In the genomic region with DNA sequence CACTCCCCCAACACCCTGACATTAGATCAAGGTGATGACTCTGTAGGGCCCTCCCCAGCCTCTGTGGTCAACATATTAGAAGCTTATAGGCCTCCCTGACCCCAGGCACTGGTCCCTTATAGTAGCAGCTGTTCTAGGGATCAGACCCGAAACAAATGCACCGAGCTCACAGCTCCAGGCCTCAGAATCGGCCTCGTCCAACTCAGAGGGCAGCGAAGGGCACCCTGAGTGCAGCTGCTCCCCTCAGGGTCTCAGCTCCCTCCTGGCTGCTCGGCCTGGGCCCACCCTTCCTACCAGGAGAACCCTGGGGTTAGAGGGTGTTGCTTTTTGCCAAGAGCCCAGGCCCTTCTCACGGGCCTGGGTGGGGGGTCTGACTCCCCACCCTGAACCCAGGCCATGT, we compare ENCODE assay signal across 22 cellular contexts. TPM values are rescaled to one million over a fixed set of nuclear protein-coding genes. Genes with fewer than 3 reads are reported as not detected.
DNase-seq lines count a peak whose midpoint lies in the region; ATAC-seq, FAIRE-seq and TF ChIP-seq lines count a peak whose summit lies in the region.
"Had no signal": no experiment of that assay in that cellular context is flagged by ENCODE, and none has a peak within 500 bp of the region (broad histone marks: within the 10 kb centered on the region; RNA-seq: fewer than 3 reads in every experiment).

No MANE protein-coding gene starts in this region.

- no peak for FAIRE-seq in HepG2 (lab: Jason Lieb, UNC)
- FAIRE-seq: GM19239 had no signal

- H2AFZ ChIP-seq in HepG2 (ENCODE audit: low read length) (no peak overlapping the region), neuronal stem cell (ENCODE audit: low read length) (no peak overlapping the region)
- H2AFZ ChIP-seq: GM23248 had no signal

- H3K23ac ChIP-seq in neuronal stem cell (ENCODE audit: low read depth, low read length, poor library complexity), result no peak overlapping the region

- no peak for TF ChIP-seq RAD21 in HepG2 (CRISPR knock-in tag; IDR thresholded peaks at IDR 0.05)

- no peaks in the 10 kb centered on the region for H4K20me1 ChIP-seq in HepG2 (ENCODE audit: insufficient read depth, low read length)

- TF ChIP-seq EP300 in HepG2 (IDR thresholded peaks at IDR 0.05; ENCODE audit: low read depth in 2 of 2, low read length in 2 of 2) (no peak), HepG2 (CRISPR knock-in tag; IDR thresholded peaks at IDR 0.05; ENCODE audit: borderline replicate concordance) (no peak)

- H3K27me3 ChIP-seq in right cardiac atrium (ENCODE audit: control insufficient read depth, insufficient read depth), result no peaks in the 10 kb centered on the region
- H3K27me3 ChIP-seq in HepG2 (ENCODE audit: control insufficient read depth in 1 of 2, insufficient read depth in 2 of 2, low read length in 2 of 2), result no peaks in the 10 kb centered on the region
- H3K27me3 ChIP-seq in neuronal stem cell (ENCODE audit: control insufficient read depth in 3 of 3, insufficient read depth in 3 of 3, low read depth in 1 of 3, low read length in 3 of 3), result no peaks in the 10 kb centered on the region
- H3K27me3 ChIP-seq in tibial artery, result no peaks in the 10 kb centered on the region
- H3K27me3 ChIP-seq: BLaER1 had no signal

- H3K27ac Mint-ChIP-seq in stimulated activated naive B cell treated with anti-CD40 and anti-IgM and Interleukin-4, amounts not matched to agents 10 μg/mL and 1 μg/mL and 100 μg/mL, for 72 hours, result peak overlapping the region; percentile 32
- no peak overlapping the region for H3K27ac Mint-ChIP-seq in effector memory CD8-positive, alpha-beta T cell
- H3K27ac Mint-ChIP-seq: CD8-positive, alpha-beta T cell had no signal

- peaks cover 5% of the 10 kb centered on the region for H3K79me2 ChIP-seq in HepG2 (ENCODE audit: insufficient read depth, low read length)

- CTCF ChIA-PET in HepG2 (lab: Yijun Ruan, JAX; ENCODE audit: low intra/inter-chr PET ratio, low total read pairs), result no interaction called here

- in situ Hi-C loops in HepG2 (cut with HindIII; ENCODE audit: extremely low pct_ligation_motif_present, low pct_unique_long_range_greater_than_20kb), result no loop called here

- no peak overlapping the region for H4K8ac ChIP-seq in neuronal stem cell (ENCODE audit: low read depth, low read length)

- no peak overlapping the region for H2BK12ac ChIP-seq in neuronal stem cell (ENCODE audit: low read length)

- 90% methylated on average over 7 of the region's 7 CpGs for WGBS in right cardiac atrium
- WGBS in HepG2 (ENCODE audit: low lambda C conversion rate), result 98% methylated on average over 6 of the region's 7 CpGs
- no CpG with 5 or more reads among the region's 7 CpGs for WGBS in neuronal stem cell (ENCODE audit: extremely low coverage in 2 of 2, insufficient read length in 2 of 2, insufficient replicate concordance in 1 of 2), 2 donors

- H2BK15ac ChIP-seq in neuronal stem cell (ENCODE audit: low read length), result no peak overlapping the region

- H3K9ac ChIP-seq in HepG2 (ENCODE audit: insufficient read depth, low read depth, low read length) (no peak overlapping the region), neuronal stem cell (ENCODE audit: low read depth, low read length, poor library complexity) (peak overlapping the region; percentile 60)
- H3K9ac ChIP-seq: BLaER1, GM23248 had no signal

- no TSS peak for BruUV-seq in HepG2 (replicated peaks; lab: Mats Ljungman, UMichigan)

- no peaks in the 10 kb centered on the region for H3K27me3 Mint-ChIP-seq in stimulated activated naive B cell treated with anti-CD40 and anti-IgM and Interleukin-4, amounts not matched to agents 10 μg/mL and 1 μg/mL and 100 μg/mL, for 72 hours
- H3K27me3 Mint-ChIP-seq in effector memory CD8-positive, alpha-beta T cell, result no peaks in the 10 kb centered on the region

- peaks cover 9 to 21% of the 10 kb centered on the region in 2 donors for H3K4me1 Mint-ChIP-seq in stimulated activated naive B cell treated with anti-CD40 and anti-IgM and Interleukin-4, amounts not matched to agents 10 μg/mL and 1 μg/mL and 100 μg/mL, for 72 hours
- peaks cover 0 to 6% of the 10 kb centered on the region in 2 donors for H3K4me1 Mint-ChIP-seq in effector memory CD8-positive, alpha-beta T cell (ENCODE audit: low read depth in 2 of 2)

- H3K18ac ChIP-seq in neuronal stem cell (ENCODE audit: low read length), result no peak overlapping the region

- no peaks in the 10 kb centered on the region for H3K9me3 Mint-ChIP-seq in stimulated activated naive B cell treated with anti-CD40 and anti-IgM and Interleukin-4, amounts not matched to agents 10 μg/mL and 1 μg/mL and 100 μg/mL, for 72 hours
- H3K9me3 Mint-ChIP-seq in effector memory CD8-positive, alpha-beta T cell, result no peaks in the 10 kb centered on the region
- H3K9me3 Mint-ChIP-seq: CD8-positive, alpha-beta T cell had no signal

- H3K36me3 ChIP-seq in HepG2 (replicated peaks in 1 of 2; ENCODE audit: control insufficient read depth in 1 of 2, insufficient read depth in 2 of 2, low read length in 2 of 2) (peaks cover 37 to 62% of the 10 kb centered on the region in 2 experiments), neuronal stem cell (replicated peaks in 1 of 2; ENCODE audit: control insufficient read depth in 2 of 2, insufficient read depth in 2 of 2, low read length in 2 of 2) (peaks cover 52 to 76% of the 10 kb centered on the region in 2 donors), tibial artery (peaks cover 48 to 82% (median 65%) of the 10 kb centered on the region in 3 donors)

- H3K4me2 ChIP-seq in HepG2 (ENCODE audit: low read depth, low read length) (no peak overlapping the region), neuronal stem cell (ENCODE audit: insufficient read depth, low read length, poor library complexity, severe bottlenecking) (no peak overlapping the region)
- H3K4me2 ChIP-seq: BLaER1 had no signal

- H2AK5ac ChIP-seq in neuronal stem cell (ENCODE audit: low read depth, low read length), result no peak overlapping the region

- H3K27ac ChIP-seq in right cardiac atrium (ENCODE audit: low read length), result no peak overlapping the region
- no peak overlapping the region for H3K27ac ChIP-seq in HepG2 (ENCODE audit: extremely low read length, insufficient read depth, low read length)
- H3K27ac ChIP-seq in neuronal stem cell (replicated peaks; ENCODE audit: low read length), result no peak overlapping the region
- H3K27ac ChIP-seq in tibial artery, result no peak overlapping the region
- H3K27ac ChIP-seq: BLaER1, GM23248 had no signal

- no peak overlapping the region for H3K4me3 Mint-ChIP-seq in stimulated activated naive B cell treated with anti-CD40 and anti-IgM and Interleukin-4, amounts not matched to agents 10 μg/mL and 1 μg/mL and 100 μg/mL, for 72 hours
- no peak overlapping the region for H3K4me3 Mint-ChIP-seq in effector memory CD8-positive, alpha-beta T cell
- H3K4me3 Mint-ChIP-seq: CD8-positive, alpha-beta T cell had no signal

- TF ChIP-seq CTCF in HepG2 (CRISPR knock-in tag; IDR thresholded peaks at IDR 0.05) (no peak), tibial artery (IDR thresholded peaks at IDR 0.05) (no peak)

- intact Hi-C loops in right cardiac atrium (cut with DNase I), result no loop called here
- intact Hi-C loops in Right ventricle myocardium inferior (cut with DNase I), result no loop called here
- intact Hi-C loops in HepG2 (cut with micrococcal nuclease; ENCODE audit: unreplicated experiment), result no loop called here
- intact Hi-C loops in tibial artery (cut with DNase I; ENCODE audit: low total_unique reads), result no loop called here

- peaks cover 34 to 36% of the 10 kb centered on the region in 2 donors for H3K36me3 Mint-ChIP-seq in stimulated activated naive B cell treated with anti-CD40 and anti-IgM and Interleukin-4, amounts not matched to agents 10 μg/mL and 1 μg/mL and 100 μg/mL, for 72 hours
- peaks cover 21% of the 10 kb centered on the region for H3K36me3 Mint-ChIP-seq in effector memory CD8-positive, alpha-beta T cell (ENCODE audit: insufficient read depth)

- H3K14ac ChIP-seq in neuronal stem cell (ENCODE audit: low read length), result peak overlapping the region; percentile 63

- DNase-seq in right cardiac atrium (peak in 2 of 3 donors; percentile 31 to 33), Right ventricle myocardium inferior (ENCODE audit: missing footprints) (no peak), HepG2 (ENCODE audit: low spot score) (no peak), neuronal stem cell (ENCODE audit: low spot score) (no peak), tibial artery (no peak)
- DNase-seq in stimulated activated naive B cell treated with anti-CD40 and anti-IgM and Interleukin-4, amounts not matched to agents 10 μg/mL and 1 μg/mL and 100 μg/mL, for 72 hours, result no peak
- DNase-seq in effector memory CD8-positive, alpha-beta T cell, result no peak
- DNase-seq: 8988T; Calu3; CD8-positive, alpha-beta T cell; DMS79 treated with DMSO at 0.1 percent for 48 hours; GF-D8; GM23248; IMR-90 had no signal

- H3K9me3 ChIP-seq in right cardiac atrium (ENCODE audit: control insufficient read depth, low read length), result no peaks in the 10 kb centered on the region
- H3K9me3 ChIP-seq in HepG2 (ENCODE audit: low read length), result no peaks in the 10 kb centered on the region
- H3K9me3 ChIP-seq in neuronal stem cell (replicated peaks in 1 of 2; ENCODE audit: control insufficient read depth in 2 of 2, insufficient read depth in 1 of 2, low read depth in 1 of 2, low read length in 2 of 2), result peaks cover 0 to 4% of the 10 kb centered on the region in 2 donors
- H3K9me3 ChIP-seq in tibial artery, result no peaks in the 10 kb centered on the region
- H3K9me3 ChIP-seq: BLaER1, HAP-1 had no signal

- peak overlapping the region; percentile 19 for H2BK5ac ChIP-seq in neuronal stem cell (ENCODE audit: low read length)

- H3K4me3 ChIP-seq in right cardiac atrium (ENCODE audit: low read length) (no peak overlapping the region), HepG2 (replicated peaks in 1 of 3; ENCODE audit: insufficient read depth in 1 of 3, low read depth in 2 of 3, low read length in 3 of 3) (no peak overlapping the region), neuronal stem cell (ENCODE audit: low read length in 2 of 2) (no peak overlapping the region), tibial artery (no peak overlapping the region)
- H3K4me3 ChIP-seq: BLaER1, GM23248, HAP-1 had no signal

- no peak for TF ChIP-seq POLR2A in HepG2 (IDR thresholded peaks at IDR 0.05; ENCODE audit: insufficient read depth in 1 of 2, low read depth in 2 of 2, low read length in 2 of 2)

- no peaks in the 10 kb centered on the region for H3K4me1 ChIP-seq in right cardiac atrium (ENCODE audit: control insufficient read depth, insufficient read depth, low read length)
- H3K4me1 ChIP-seq in HepG2 (ENCODE audit: insufficient read depth, low read length), result peaks cover 12% of the 10 kb centered on the region
- H3K4me1 ChIP-seq in neuronal stem cell (ENCODE audit: control insufficient read depth in 2 of 2, insufficient read depth in 1 of 2, low read depth in 1 of 2, low read length in 2 of 2), result no peaks in the 10 kb centered on the region
- H3K4me1 ChIP-seq in tibial artery, result peaks cover 0 to 12% (median 9%) of the 10 kb centered on the region in 4 donors
- H3K4me1 ChIP-seq: HAP-1 had no signal

- no peak overlapping the region for H4K91ac ChIP-seq in neuronal stem cell (ENCODE audit: low read depth, low read length, poor library complexity)

- POLR2A ChIA-PET in HepG2 (lab: Yijun Ruan, JAX), result interaction anchor here (1.4 to 2.8 kb wide), 2 partner anchors 10 kb away, joined by 4 to 12 read pairs; partner anchors contain the start of gene FUOM

- no peak overlapping the region for H2BK120ac ChIP-seq in neuronal stem cell (ENCODE audit: low read depth, low read length)

- no peak overlapping the region for H3K4ac ChIP-seq in neuronal stem cell (ENCODE audit: low read length)

- ATAC-seq in right cardiac atrium (no peak), Right ventricle myocardium inferior (no peak), HepG2 (no peak), HG03039 (IDR thresholded peaks at IDR 0.05; ENCODE audit: unreplicated experiment) (no peak)
- no peak for ATAC-seq in stimulated activated naive B cell treated with anti-CD40 and anti-IgM and Interleukin-4, amounts not matched to agents 10 μg/mL and 1 μg/mL and 100 μg/mL, for 72 hours (replicated peaks)
- ATAC-seq in effector memory CD8-positive, alpha-beta T cell (replicated peaks), result no peak
- ATAC-seq: CD8-positive, alpha-beta T cell had no signal

- peaks cover 4% of the 10 kb centered on the region for H3K79me1 ChIP-seq in neuronal stem cell (ENCODE audit: low read depth, low read length)

RNA-seq across cellular contexts. Expression of gene ECHS1, which starts 5.0 kb away (rescaled TPM):
- total RNA-seq in right cardiac atrium, result 100 to 1,000 TPM in 2 of 4 donors, 10 to 100 TPM in 2; 91.0 to 124 (median 107) TPM
- polyA plus RNA-seq in right cardiac atrium, result 177 TPM
- total RNA-seq in Right ventricle myocardium inferior, result 224 TPM
- total RNA-seq in HepG2 (2016; rRNA removed; fragmentation: Illumina TruSeq; extraction: Trizol), result 195 and 233 TPM in 2 replicates
- total RNA-seq in HepG2 (2016; cell fraction: cytosol; rRNA removed; fragmentation: Illumina TruSeq; extraction: Trizol; ENCODE audit: low read depth), result 58.3 and 60.5 TPM in 2 replicates
- 200 and 225 TPM in 2 replicates for total RNA-seq in HepG2 (2016; cell fraction: insoluble cytoplasmic fraction; rRNA removed; fragmentation: Illumina TruSeq; extraction: Trizol)
- 81.4 and 88.8 TPM in 2 replicates for total RNA-seq in HepG2 (2016; cell fraction: membrane; rRNA removed; fragmentation: Illumina TruSeq; extraction: Trizol)
- 65.2 and 65.6 TPM in 2 replicates for total RNA-seq in HepG2 (2016; cell fraction: nucleus; rRNA removed; fragmentation: Illumina TruSeq; extraction: Trizol)
- polyA plus RNA-seq in HepG2 (2011; rRNA removed), result 26.4 and 32.7 TPM in 2 replicates
- polyA plus RNA-seq in HepG2 (2011; cell fraction: cytosol; rRNA removed), result 39.1 and 41.3 TPM in 2 replicates
- polyA plus RNA-seq in HepG2 (2011; cell fraction: nucleus; rRNA removed), result 37.3 and 39.0 TPM in 2 replicates
- 79.9 and 84.4 TPM in 2 replicates for polyA plus RNA-seq in HepG2 (2012)
- 60.4 and 63.0 TPM in 2 replicates for polyA plus RNA-seq in HepG2 (2016; cell fraction: cytosol; fragmentation: Illumina TruSeq; extraction: Trizol; ENCODE audit: low read depth)
- 218 and 228 TPM in 2 replicates for polyA plus RNA-seq in HepG2 (2016; cell fraction: insoluble cytoplasmic fraction; fragmentation: Illumina TruSeq; extraction: Trizol; ENCODE audit: low read depth)
- polyA plus RNA-seq in HepG2 (2016; cell fraction: membrane; fragmentation: Illumina TruSeq; extraction: Trizol; ENCODE audit: low read depth), result 63.2 and 68.6 TPM in 2 replicates
- 101 and 107 TPM in 2 replicates for polyA plus RNA-seq in HepG2 (2016; cell fraction: nucleus; fragmentation: Illumina TruSeq; extraction: Trizol; ENCODE audit: insufficient read depth, low read depth)
- 32.0 and 52.6 TPM in 2 replicates for polyA minus RNA-seq in HepG2 (2011; rRNA and poly(A)+ RNA removed; ENCODE audit: low replicate concordance)
- 27.8 and 30.0 TPM in 2 replicates for polyA minus RNA-seq in HepG2 (2011; cell fraction: cytosol; rRNA and poly(A)+ RNA removed)
- polyA minus RNA-seq in HepG2 (2011; cell fraction: nucleus; rRNA and poly(A)+ RNA removed), result 8.9 and 9.3 TPM in 2 replicates
- 61.5 TPM for polyA plus RNA-seq in neuronal stem cell (2013, experiment 1 of 2)
- 63.2 TPM for polyA plus RNA-seq in neuronal stem cell (2013, experiment 2 of 2)

RNA-seq across cellular contexts. Expression of gene FUOM, which starts 10.3 kb away (rescaled TPM):
- total RNA-seq in right cardiac atrium (10 to 100 TPM; 19.7 to 25.0 (median 21.8) TPM), Right ventricle myocardium inferior (7.9 TPM), HepG2 (2016; rRNA removed; fragmentation: Illumina TruSeq; extraction: Trizol) (60.4 and 64.2 TPM in 2 replicates)
- polyA plus RNA-seq in right cardiac atrium (26.9 TPM), HepG2 (2011; rRNA removed) (27.5 and 29.3 TPM in 2 replicates)
- total RNA-seq in HepG2 (2016; cell fraction: cytosol; rRNA removed; fragmentation: Illumina TruSeq; extraction: Trizol; ENCODE audit: low read depth), result 57.8 and 71.7 TPM in 2 replicates
- 67.9 and 76.3 TPM in 2 replicates for total RNA-seq in HepG2 (2016; cell fraction: insoluble cytoplasmic fraction; rRNA removed; fragmentation: Illumina TruSeq; extraction: Trizol)
- total RNA-seq in HepG2 (2016; cell fraction: membrane; rRNA removed; fragmentation: Illumina TruSeq; extraction: Trizol), result 58.7 and 70.4 TPM in 2 replicates
- 36.8 and 40.4 TPM in 2 replicates for total RNA-seq in HepG2 (2016; cell fraction: nucleus; rRNA removed; fragmentation: Illumina TruSeq; extraction: Trizol)
- 32.4 and 52.6 TPM in 2 replicates for polyA plus RNA-seq in HepG2 (2011; cell fraction: cytosol; rRNA removed)
- polyA plus RNA-seq in HepG2 (2011; cell fraction: nucleus; rRNA removed), result 38.8 and 43.2 TPM in 2 replicates
- 14.1 and 20.9 TPM in 2 replicates for polyA plus RNA-seq in HepG2 (2012)
- polyA plus RNA-seq in HepG2 (2016; cell fraction: cytosol; fragmentation: Illumina TruSeq; extraction: Trizol; ENCODE audit: low read depth), result 45.1 and 62.7 TPM in 2 replicates
- 61.9 and 62.9 TPM in 2 replicates for polyA plus RNA-seq in HepG2 (2016; cell fraction: insoluble cytoplasmic fraction; fragmentation: Illumina TruSeq; extraction: Trizol; ENCODE audit: low read depth)
- 48.7 and 50.0 TPM in 2 replicates for polyA plus RNA-seq in HepG2 (2016; cell fraction: membrane; fragmentation: Illumina TruSeq; extraction: Trizol; ENCODE audit: low read depth)
- polyA plus RNA-seq in HepG2 (2016; cell fraction: nucleus; fragmentation: Illumina TruSeq; extraction: Trizol; ENCODE audit: insufficient read depth, low read depth), result 39.1 and 50.6 TPM in 2 replicates
- polyA minus RNA-seq in HepG2 (2011; rRNA and poly(A)+ RNA removed; ENCODE audit: low replicate concordance), result 5.1 and 15.7 TPM in 2 replicates
- 4.8 and 6.5 TPM in 2 replicates for polyA minus RNA-seq in HepG2 (2011; cell fraction: cytosol; rRNA and poly(A)+ RNA removed)
- polyA minus RNA-seq in HepG2 (2011; cell fraction: nucleus; rRNA and poly(A)+ RNA removed), result 34.6 and 37.3 TPM in 2 replicates
- 16.2 TPM for polyA plus RNA-seq in neuronal stem cell (2013, experiment 1 of 2)
- polyA plus RNA-seq in neuronal stem cell (2013, experiment 2 of 2), result 16.5 TPM

RNA-seq across cellular contexts. Expression of gene PAOX, which starts 10.9 kb away (rescaled TPM):
- 1 to 10 TPM; 2.9 to 3.4 (median 3.2) TPM for total RNA-seq in right cardiac atrium
- 2.7 TPM for polyA plus RNA-seq in right cardiac atrium
- 3.5 TPM for total RNA-seq in Right ventricle myocardium inferior
- 0.49 and 0.52 TPM in 2 replicates for total RNA-seq in HepG2 (2016; rRNA removed; fragmentation: Illumina TruSeq; extraction: Trizol)
- total RNA-seq in HepG2 (2016; cell fraction: cytosol; rRNA removed; fragmentation: Illumina TruSeq; extraction: Trizol; ENCODE audit: low read depth), result not detected in 2 replicates
- 0.49 and 0.54 TPM in 2 replicates for total RNA-seq in HepG2 (2016; cell fraction: insoluble cytoplasmic fraction; rRNA removed; fragmentation: Illumina TruSeq; extraction: Trizol)
- 0.12 TPM in 1 of 2 replicates, not detected in the other for total RNA-seq in HepG2 (2016; cell fraction: membrane; rRNA removed; fragmentation: Illumina TruSeq; extraction: Trizol)
- total RNA-seq in HepG2 (2016; cell fraction: nucleus; rRNA removed; fragmentation: Illumina TruSeq; extraction: Trizol), result 0.41 and 0.78 TPM in 2 replicates
- polyA plus RNA-seq in HepG2 (2011; rRNA removed), result 0.77 and 1.1 TPM in 2 replicates
- 0.56 and 0.72 TPM in 2 replicates for polyA plus RNA-seq in HepG2 (2011; cell fraction: cytosol; rRNA removed)
- 3.9 and 4.7 TPM in 2 replicates for polyA plus RNA-seq in HepG2 (2011; cell fraction: nucleus; rRNA removed)
- 1.2 and 1.4 TPM in 2 replicates for polyA plus RNA-seq in HepG2 (2012)
- 0.16 TPM in 2 replicates for polyA plus RNA-seq in HepG2 (2016; cell fraction: cytosol; fragmentation: Illumina TruSeq; extraction: Trizol; ENCODE audit: low read depth)
- polyA plus RNA-seq in HepG2 (2016; cell fraction: insoluble cytoplasmic fraction; fragmentation: Illumina TruSeq; extraction: Trizol; ENCODE audit: low read depth), result 0.50 and 0.56 TPM in 2 replicates
- polyA plus RNA-seq in HepG2 (2016; cell fraction: membrane; fragmentation: Illumina TruSeq; extraction: Trizol; ENCODE audit: low read depth), result 0.11 TPM in 1 of 2 replicates, not detected in the other
- 2.0 and 2.2 TPM in 2 replicates for polyA plus RNA-seq in HepG2 (2016; cell fraction: nucleus; fragmentation: Illumina TruSeq; extraction: Trizol; ENCODE audit: insufficient read depth, low read depth)
- polyA minus RNA-seq in HepG2 (2011; rRNA and poly(A)+ RNA removed; ENCODE audit: low replicate concordance), result 1.7 TPM in 1 of 2 replicates, not detected in the other
- polyA minus RNA-seq in HepG2 (2011; cell fraction: cytosol; rRNA and poly(A)+ RNA removed), result not detected in 2 replicates
- 0.99 and 1.2 TPM in 2 replicates for polyA minus RNA-seq in HepG2 (2011; cell fraction: nucleus; rRNA and poly(A)+ RNA removed)
- 6.1 TPM for polyA plus RNA-seq in neuronal stem cell (2013, experiment 1 of 2)
- polyA plus RNA-seq in neuronal stem cell (2013, experiment 2 of 2), result 5.9 TPM
- total RNA-seq: H4 had no signal

RNA-seq across cellular contexts. Expression of gene PRAP1, which starts 21.0 kb away (rescaled TPM):
- total RNA-seq in right cardiac atrium (not detected), Right ventricle myocardium inferior (not detected), HepG2 (2016; rRNA removed; fragmentation: Illumina TruSeq; extraction: Trizol) (22.4 and 48.2 TPM in 2 replicates)
- polyA plus RNA-seq in right cardiac atrium (not detected), HepG2 (2011; rRNA removed) (20.8 and 26.7 TPM in 2 replicates)
- total RNA-seq in HepG2 (2016; cell fraction: cytosol; rRNA removed; fragmentation: Illumina TruSeq; extraction: Trizol; ENCODE audit: low read depth), result 14.5 and 19.5 TPM in 2 replicates
- 19.1 and 44.0 TPM in 2 replicates for total RNA-seq in HepG2 (2016; cell fraction: insoluble cytoplasmic fraction; rRNA removed; fragmentation: Illumina TruSeq; extraction: Trizol)
- total RNA-seq in HepG2 (2016; cell fraction: membrane; rRNA removed; fragmentation: Illumina TruSeq; extraction: Trizol), result 12.8 and 15.9 TPM in 2 replicates
- 39.5 and 48.3 TPM in 2 replicates for total RNA-seq in HepG2 (2016; cell fraction: nucleus; rRNA removed; fragmentation: Illumina TruSeq; extraction: Trizol)
- 32.8 and 46.2 TPM in 2 replicates for polyA plus RNA-seq in HepG2 (2011; cell fraction: cytosol; rRNA removed)
- polyA plus RNA-seq in HepG2 (2011; cell fraction: nucleus; rRNA removed), result 13.6 and 16.7 TPM in 2 replicates
- polyA plus RNA-seq in HepG2 (2012), result 18.3 and 22.2 TPM in 2 replicates
- polyA plus RNA-seq in HepG2 (2016; cell fraction: cytosol; fragmentation: Illumina TruSeq; extraction: Trizol; ENCODE audit: low read depth), result 25.2 and 25.3 TPM in 2 replicates
- polyA plus RNA-seq in HepG2 (2016; cell fraction: insoluble cytoplasmic fraction; fragmentation: Illumina TruSeq; extraction: Trizol; ENCODE audit: low read depth), result 31.2 and 35.2 TPM in 2 replicates
- polyA plus RNA-seq in HepG2 (2016; cell fraction: membrane; fragmentation: Illumina TruSeq; extraction: Trizol; ENCODE audit: low read depth), result 21.3 and 23.0 TPM in 2 replicates
- polyA plus RNA-seq in HepG2 (2016; cell fraction: nucleus; fragmentation: Illumina TruSeq; extraction: Trizol; ENCODE audit: insufficient read depth, low read depth), result 99.8 and 108 TPM in 2 replicates
- 11.2 TPM in 1 of 2 replicates, not detected in the other for polyA minus RNA-seq in HepG2 (2011; rRNA and poly(A)+ RNA removed; ENCODE audit: low replicate concordance)
- 7.7 and 10.1 TPM in 2 replicates for polyA minus RNA-seq in HepG2 (2011; cell fraction: cytosol; rRNA and poly(A)+ RNA removed)
- polyA minus RNA-seq in HepG2 (2011; cell fraction: nucleus; rRNA and poly(A)+ RNA removed), result 2.6 and 4.7 TPM in 2 replicates
- polyA plus RNA-seq in neuronal stem cell (2013, experiment 1 of 2), result 0.52 TPM
- polyA plus RNA-seq in neuronal stem cell (2013, experiment 2 of 2), result 0.43 TPM
- total RNA-seq: A673; Calu3; CD8-positive, alpha-beta T cell; GM23248; H4; HT1080; IMR-90 had no signal
- polyA plus RNA-seq: AG04450, GM23248, IMR-90 had no signal

RNA-seq across cellular contexts. Expression of gene MTG1, which starts 25.8 kb away (rescaled TPM):
- total RNA-seq in right cardiac atrium, result 10 to 100 TPM; 17.2 to 21.7 (median 19.9) TPM
- 25.3 TPM for polyA plus RNA-seq in right cardiac atrium
- total RNA-seq in Right ventricle myocardium inferior, result 17.8 TPM
- 29.9 and 42.0 TPM in 2 replicates for total RNA-seq in HepG2 (2016; rRNA removed; fragmentation: Illumina TruSeq; extraction: Trizol)
- total RNA-seq in HepG2 (2016; cell fraction: cytosol; rRNA removed; fragmentation: Illumina TruSeq; extraction: Trizol; ENCODE audit: low read depth), result 13.1 and 13.6 TPM in 2 replicates
- total RNA-seq in HepG2 (2016; cell fraction: insoluble cytoplasmic fraction; rRNA removed; fragmentation: Illumina TruSeq; extraction: Trizol), result 29.5 and 43.2 TPM in 2 replicates
- total RNA-seq in HepG2 (2016; cell fraction: membrane; rRNA removed; fragmentation: Illumina TruSeq; extraction: Trizol), result 15.1 and 15.4 TPM in 2 replicates
- total RNA-seq in HepG2 (2016; cell fraction: nucleus; rRNA removed; fragmentation: Illumina TruSeq; extraction: Trizol), result 38.2 and 45.9 TPM in 2 replicates
- polyA plus RNA-seq in HepG2 (2011; rRNA removed), result 103 and 108 TPM in 2 replicates
- polyA plus RNA-seq in HepG2 (2011; cell fraction: cytosol; rRNA removed), result 54.2 and 75.0 TPM in 2 replicates
- polyA plus RNA-seq in HepG2 (2011; cell fraction: nucleus; rRNA removed), result 687 and 805 TPM in 2 replicates
- polyA plus RNA-seq in HepG2 (2012), result 46.2 and 51.2 TPM in 2 replicates
- 10.8 and 11.1 TPM in 2 replicates for polyA plus RNA-seq in HepG2 (2016; cell fraction: cytosol; fragmentation: Illumina TruSeq; extraction: Trizol; ENCODE audit: low read depth)
- 40.2 and 42.5 TPM in 2 replicates for polyA plus RNA-seq in HepG2 (2016; cell fraction: insoluble cytoplasmic fraction; fragmentation: Illumina TruSeq; extraction: Trizol; ENCODE audit: low read depth)
- polyA plus RNA-seq in HepG2 (2016; cell fraction: membrane; fragmentation: Illumina TruSeq; extraction: Trizol; ENCODE audit: low read depth), result 12.8 and 14.3 TPM in 2 replicates
- 225 and 242 TPM in 2 replicates for polyA plus RNA-seq in HepG2 (2016; cell fraction: nucleus; fragmentation: Illumina TruSeq; extraction: Trizol; ENCODE audit: insufficient read depth, low read depth)
- 80.2 and 80.5 TPM in 2 replicates for polyA minus RNA-seq in HepG2 (2011; rRNA and poly(A)+ RNA removed; ENCODE audit: low replicate concordance)
- 17.3 and 18.7 TPM in 2 replicates for polyA minus RNA-seq in HepG2 (2011; cell fraction: cytosol; rRNA and poly(A)+ RNA removed)
- polyA minus RNA-seq in HepG2 (2011; cell fraction: nucleus; rRNA and poly(A)+ RNA removed), result 62.7 and 86.9 TPM in 2 replicates
- 15.5 TPM for polyA plus RNA-seq in neuronal stem cell (2013, experiment 1 of 2)
- polyA plus RNA-seq in neuronal stem cell (2013, experiment 2 of 2), result 15.8 TPM

Comparison
In these comparisons a context has a peak if more than half of its experiments do, and no peak if none do; other contexts are left out.
1. DNase-seq: peak in right cardiac atrium (2 of 3); none in Right ventricle myocardium inferior (single experiment), HepG2 (single experiment), neuronal stem cell (single experiment), stimulated activated naive B cell treated with anti-CD40 and anti-IgM and Interleukin-4, amounts not matched to agents 10 μg/mL and 1 μg/mL and 100 μg/mL, for 72 hours (single experiment), tibial artery (0 of 2) and effector memory CD8-positive, alpha-beta T cell (0 of 3).